8 cellular contexts compared by ENCODE assay signal in genomic region chr10:99917963-99918825, GRCh38.
DNase-seq lines count a peak whose midpoint lies in the region; ATAC-seq and TF ChIP-seq lines count a peak whose summit lies in the region.
"Had no signal": no experiment of that assay in that cellular context is flagged by ENCODE, and none has a peak within 500 bp of the region (broad histone marks: within the 10 kb centered on the region; RNA-seq: fewer than 3 reads in every experiment).

No MANE protein-coding gene starts in this region.

- H3K27ac Mint-ChIP-seq in activated naive CD4-positive, alpha-beta T cell treated with anti-CD3 and anti-CD28 coated beads, Interleukin-2, amount 10 ng/mL, durations not matched to agents 7 days and 5 days = no peak overlapping the region

- peak overlapping the region; percentile 54 for H3K4me2 ChIP-seq in mesenchymal stem cell (ENCODE audit: low read length, poor library complexity, severe bottlenecking)

- H3K4me3 ChIP-seq in mesenchymal stem cell (ENCODE audit: insufficient read depth in 1 of 2, low read depth in 1 of 2, low read length in 2 of 2) (peak overlapping the region in 1 of 2 experiments; percentile 60), upper lobe of left lung (peak overlapping the region in 3 of 4 donors; percentile 17 to 40 (median 35))

- no peak overlapping the region for H2BK12ac ChIP-seq in mesenchymal stem cell (ENCODE audit: low read length in 2 of 2)

- H2AFZ ChIP-seq in mesenchymal stem cell (ENCODE audit: low read depth, low read length) = no peak overlapping the region

- no peak overlapping the region for H4K8ac ChIP-seq in mesenchymal stem cell (ENCODE audit: low read length)

- TF ChIP-seq EP300 in upper lobe of left lung (IDR thresholded peaks at IDR 0.05) = no peak

- H3K36me3 Mint-ChIP-seq in activated naive CD4-positive, alpha-beta T cell treated with anti-CD3 and anti-CD28 coated beads, Interleukin-2, amount 10 ng/mL, durations not matched to agents 7 days and 5 days = no peaks in the 10 kb centered on the region

- no peak for TF ChIP-seq POLR2A in upper lobe of left lung (IDR thresholded peaks at IDR 0.05)

- H3K4me1 Mint-ChIP-seq in activated naive CD4-positive, alpha-beta T cell treated with anti-CD3 and anti-CD28 coated beads, Interleukin-2, amount 10 ng/mL, durations not matched to agents 7 days and 5 days = peaks cover 3% of the 10 kb centered on the region

- 19% methylated on average over 9 of the region's 10 CpGs for WGBS in mesenchymal stem cell
- WGBS in upper lobe of left lung, 2 donors = 17 to 29% methylated on average over 10 of the region's 10 CpGs

- no peak overlapping the region for H3K4me3 Mint-ChIP-seq in activated naive CD4-positive, alpha-beta T cell treated with anti-CD3 and anti-CD28 coated beads, Interleukin-2, amount 10 ng/mL, durations not matched to agents 7 days and 5 days

- H3K27me3 Mint-ChIP-seq in activated naive CD4-positive, alpha-beta T cell treated with anti-CD3 and anti-CD28 coated beads, Interleukin-2, amount 10 ng/mL, durations not matched to agents 7 days and 5 days = no peaks in the 10 kb centered on the region

- no peak overlapping the region for H3K4ac ChIP-seq in mesenchymal stem cell (ENCODE audit: low read depth in 1 of 2, low read length in 2 of 2)

- no peak overlapping the region for H2AK5ac ChIP-seq in mesenchymal stem cell (ENCODE audit: low read length, severe bottlenecking)

- peak overlapping the region; percentile 53 for H2BK5ac ChIP-seq in mesenchymal stem cell (ENCODE audit: low read depth, low read length, poor library complexity, severe bottlenecking)

- peaks cover 32% of the 10 kb centered on the region for H3K79me1 ChIP-seq in mesenchymal stem cell (replicated peaks; ENCODE audit: low read length, poor library complexity, severe bottlenecking)

- H3K27ac ChIP-seq in epithelial cell of prostate (peak overlapping the region; percentile 95), mesenchymal stem cell (ENCODE audit: low read length, poor library complexity, severe bottlenecking) (peak overlapping the region; percentile 82), upper lobe of left lung (peak overlapping the region; percentile 44 to 75 (median 58))

- CTCF ChIA-PET in activated naive CD4-positive, alpha-beta T cell treated with anti-CD3 and anti-CD28 coated beads, Interleukin-2, amount 10 ng/mL, durations not matched to agents 7 days and 5 days (lab: Charles Lee) = no interaction called here

- H3K27me3 ChIP-seq in mesenchymal stem cell (ENCODE audit: control insufficient read depth in 1 of 2, insufficient read depth in 1 of 2, low read length in 2 of 2) (no peaks in the 10 kb centered on the region), upper lobe of left lung (no peaks in the 10 kb centered on the region)

- H3K9me3 ChIP-seq in mesenchymal stem cell (ENCODE audit: control insufficient read depth, low read length) (no peaks in the 10 kb centered on the region), upper lobe of left lung (no peaks in the 10 kb centered on the region)

- H4K91ac ChIP-seq in mesenchymal stem cell (ENCODE audit: low read length) = no peak overlapping the region

- H3K4me1 ChIP-seq in mesenchymal stem cell (ENCODE audit: control insufficient read depth, insufficient read depth, low read depth, low read length) = peaks cover 18% of the 10 kb centered on the region
- peaks cover 0 to 27% (median 17%) of the 10 kb centered on the region in 4 donors for H3K4me1 ChIP-seq in upper lobe of left lung

- H2BK15ac ChIP-seq in mesenchymal stem cell (ENCODE audit: low read depth, poor library complexity, severe bottlenecking) = no peak overlapping the region

- H3K9ac ChIP-seq in mesenchymal stem cell (ENCODE audit: low read length) = peak overlapping the region; percentile 95

- TF ChIP-seq CTCF in upper lobe of left lung (IDR thresholded peaks at IDR 0.05) = no peak

- no peak overlapping the region for H3K14ac ChIP-seq in mesenchymal stem cell (ENCODE audit: low read length in 2 of 2)

- H3K9me3 Mint-ChIP-seq in activated naive CD4-positive, alpha-beta T cell treated with anti-CD3 and anti-CD28 coated beads, Interleukin-2, amount 10 ng/mL, durations not matched to agents 7 days and 5 days = no peaks in the 10 kb centered on the region

- H3K18ac ChIP-seq in mesenchymal stem cell (ENCODE audit: low read depth in 1 of 2, low read length in 2 of 2) = peak overlapping the region in 1 of 2 experiments; percentile 37

- no peak overlapping the region for H3K23ac ChIP-seq in mesenchymal stem cell (ENCODE audit: low read length in 2 of 2)

- peak in 1 of 2 donors; percentile 67 for ATAC-seq in upper lobe of left lung (ENCODE audit: low FRiP score in 2 of 2)
- ATAC-seq in GM19035 (IDR thresholded peaks at IDR 0.05; ENCODE audit: unreplicated experiment) = no peak
- no peak for ATAC-seq in HG02938 (IDR thresholded peaks at IDR 0.05; ENCODE audit: unreplicated experiment)

- H2BK120ac ChIP-seq in mesenchymal stem cell (ENCODE audit: low read depth, low read length) = no peak overlapping the region

- H3K36me3 ChIP-seq in mesenchymal stem cell (ENCODE audit: control insufficient read depth in 1 of 2, insufficient read depth in 2 of 2, low read depth in 1 of 2, low read length in 2 of 2) (peaks cover 8 to 51% of the 10 kb centered on the region in 2 experiments), upper lobe of left lung (no peaks in the 10 kb centered on the region)

- DNase-seq in NCI-H526 (lab: John Stamatoyannopoulos, UW) = peak; percentile 42 to 74
- DNase-seq in epithelial cell of prostate (ENCODE audit: low read depth, low spot score) = no peak
- peak; percentile 94 for DNase-seq in mesenchymal stem cell
- peak in 1 of 2 donors; percentile 45 for DNase-seq in upper lobe of left lung
- no peak for DNase-seq in activated naive CD4-positive, alpha-beta T cell treated with anti-CD3 and anti-CD28 coated beads, Interleukin-2, amount 10 ng/mL, durations not matched to agents 7 days and 5 days
- DNase-seq: T-helper 1 cell had no signal

Comparison
In these comparisons a context has a peak if more than half of its experiments do, and no peak if none do; other contexts are left out.
1. DNase-seq: peak in NCI-H526 (2 of 2) and mesenchymal stem cell (single experiment); none in epithelial cell of prostate (single experiment) and activated naive CD4-positive, alpha-beta T cell treated with anti-CD3 and anti-CD28 coated beads, Interleukin-2, amount 10 ng/mL, durations not matched to agents 7 days and 5 days (single experiment).
2. Peak in every context shown above with its lines, with median percentiles within 50 percentile points of each other: H3K27ac ChIP-seq.